Comparison of ENCODE assay signal across 18 cellular contexts in genomic region chr12:108131657-108132126, GRCh38. TPM values are rescaled to one million over a fixed set of nuclear protein-coding genes. Genes with fewer than 3 reads are reported as not detected.
"Had no signal": no experiment of that assay in that cellular context is flagged by ENCODE, and none has a peak within 500 bp of the region (broad histone marks: within the 10 kb centered on the region; RNA-seq: fewer than 3 reads in every experiment).

No MANE protein-coding gene starts in this region.

- DNase-seq: activated CD4-positive, alpha-beta T cell treated with anti-CD3 and anti-CD28 coated beads, Interleukin-2, amount 50 U/mL, for 1 hour; activated CD4-positive, CD25-positive, alpha-beta regulatory T cell; activated naive CD4-positive, alpha-beta T cell treated with Interleukin-2 at 50 U/mL for 16 hours; activated T-cell treated with anti-CD3 and anti-CD28 coated beads for 4 hours; foreskin fibroblast; glutamatergic neuron; mesenchymal stem cell; right cardiac atrium; small intestine; stimulated activated CD4-positive, alpha-beta T cell treated with anti-CD3 and anti-CD28 coated beads, Interleukin-4, amount 100 ng/mL, for 4 hours; stimulated activated CD8-positive, alpha-beta memory T cell treated with anti-CD3 and anti-CD28 coated beads, Interleukin-4, amount 100 ng/mL, for 48 hours; stimulated activated naive CD4-positive, alpha-beta T cell treated with Interleukin-2 at 50 U/mL for 16 hours; trophoblast cell had no signal

- H3K4me1 ChIP-seq: prostate gland had no signal

- H3K4me3 Mint-ChIP-seq: activated T-helper 17 cell treated with anti-CD3 and anti-CD28 coated beads, Interleukin-2, amount 50 U/mL, for 72 hours; natural killer cell treated with Interleukin-12 subunit alpha and Interleukin-12 subunit beta and Interleukin-15 and Interleukin-18, amount 100 ng/mL, for 72 hours had no signal

- H3K4me1 Mint-ChIP-seq: activated T-helper 17 cell treated with anti-CD3 and anti-CD28 coated beads, Interleukin-2, amount 50 U/mL, for 72 hours had no signal

- H3K9me3 ChIP-seq: breast epithelium, prostate gland had no signal

- H3K36me3 Mint-ChIP-seq: natural killer cell treated with Interleukin-12 subunit alpha and Interleukin-12 subunit beta and Interleukin-15 and Interleukin-18, amount 100 ng/mL, for 72 hours had no signal

- ATAC-seq: activated T-helper 17 cell treated with anti-CD3 and anti-CD28 coated beads, Interleukin-2, amount 50 U/mL, for 72 hours; right cardiac atrium had no signal

- H3K4me3 ChIP-seq: breast epithelium, prostate gland had no signal

- H3K27ac Mint-ChIP-seq: activated T-helper 17 cell treated with anti-CD3 and anti-CD28 coated beads, Interleukin-2, amount 50 U/mL, for 72 hours; natural killer cell treated with Interleukin-12 subunit alpha and Interleukin-12 subunit beta and Interleukin-15 and Interleukin-18, amount 100 ng/mL, for 72 hours had no signal

- H3K9me3 Mint-ChIP-seq: activated T-helper 17 cell treated with anti-CD3 and anti-CD28 coated beads, Interleukin-2, amount 50 U/mL, for 72 hours; natural killer cell treated with Interleukin-12 subunit alpha and Interleukin-12 subunit beta and Interleukin-15 and Interleukin-18, amount 100 ng/mL, for 72 hours had no signal

- H3K36me3 ChIP-seq: breast epithelium, prostate gland had no signal

- H3K27ac ChIP-seq: breast epithelium, prostate gland had no signal

RNA-seq across cellular contexts. Expression of gene WSCD2, which starts 2.6 kb away (rescaled TPM):
- polyA plus RNA-seq: endothelial cell of umbilical vein had no signal
